ENCODE assay signal across 7 cellular contexts in the genomic region with DNA sequence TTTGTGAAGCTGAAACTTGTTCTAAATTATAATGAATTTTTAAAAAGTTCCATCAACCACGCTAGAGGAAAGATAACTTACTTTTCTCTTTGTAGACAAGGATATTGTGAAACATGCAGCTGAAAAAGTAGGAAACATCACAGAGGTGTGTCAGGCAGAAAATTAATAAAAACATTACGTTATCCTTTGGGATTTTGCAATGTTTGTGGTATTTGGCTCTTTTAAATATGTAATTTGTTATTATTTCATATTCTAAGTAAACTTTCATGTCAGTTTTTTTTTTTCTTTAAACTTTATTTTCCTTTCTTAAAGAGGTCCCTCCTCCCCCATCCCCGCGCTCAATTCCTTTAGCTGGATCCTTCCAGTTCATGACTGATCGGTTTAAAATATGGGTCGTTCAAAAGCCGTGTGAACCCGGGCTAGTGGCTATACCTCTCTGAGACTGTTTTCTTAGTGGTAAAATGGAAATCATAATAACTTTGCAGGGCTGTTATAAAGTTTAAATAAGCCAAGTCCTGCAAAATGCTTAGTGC. TPM values are rescaled to one million over a fixed set of nuclear protein-coding genes. Genes with fewer than 3 reads are reported as not detected.
DNase-seq lines count a peak whose midpoint lies in the region; ATAC-seq and TF ChIP-seq lines count a peak whose summit lies in the region.

No MANE protein-coding gene starts in this region.

- H3K4me2 ChIP-seq in GM23248 (ENCODE audit: unreplicated experiment) (peak overlapping the region; percentile 85), hepatocyte (peak overlapping the region; percentile 77)

- peak overlapping the region; percentile 52 for H3K9ac ChIP-seq in GM23248
- H3K9ac ChIP-seq in subcutaneous abdominal adipose tissue (ENCODE audit: low read length in 5 of 5): peak overlapping the region in 4 of 5 donors; percentile 7 to 75 (median 62)

- H3K27me3 ChIP-seq in GM23248 (replicated peaks; ENCODE audit: insufficient read depth) (no peaks in the 10 kb centered on the region), SJCRH30 (no peaks in the 10 kb centered on the region), hepatocyte (no peaks in the 10 kb centered on the region), subcutaneous abdominal adipose tissue (ENCODE audit: control insufficient read depth in 5 of 5, insufficient read depth in 4 of 5, low read length in 5 of 5) (peaks cover 0 to 14% (median 3%) of the 10 kb centered on the region in 5 donors)

- H3K4me3 ChIP-seq in GM23248 (peak overlapping the region; percentile 76), SJCRH30 (peak overlapping the region; percentile 56), hepatocyte (peak overlapping the region; percentile 22), subcutaneous abdominal adipose tissue (ENCODE audit: low read depth in 1 of 5, low read length in 5 of 5) (peak overlapping the region; percentile 64 to 89 (median 76))

- no peaks in the 10 kb centered on the region for H3K36me3 ChIP-seq in GM23248 (ENCODE audit: low read depth)
- no peaks in the 10 kb centered on the region for H3K36me3 ChIP-seq in SJCRH30
- no peaks in the 10 kb centered on the region for H3K36me3 ChIP-seq in hepatocyte (replicated peaks; ENCODE audit: insufficient read depth, low read depth)
- peaks cover 0 to 5% (median 4%) of the 10 kb centered on the region in 5 donors for H3K36me3 ChIP-seq in subcutaneous abdominal adipose tissue (ENCODE audit: control insufficient read depth in 5 of 5, insufficient read depth in 5 of 5, low read length in 5 of 5)

- DNase-seq in GM23248 (peak; percentile 74), SJCRH30 (no peak), hepatocyte (ENCODE audit: low spot score) (no peak), NCI-H446 treated with DMSO at 0.1 percent for 48 hours (lab: John Stamatoyannopoulos, UW) (no peak), KG1 (lab: John Stamatoyannopoulos, UW) (no peak)

- H2AFZ ChIP-seq in GM23248 (peak overlapping the region; percentile 94), hepatocyte (peak overlapping the region; percentile 71)

- no peaks in the 10 kb centered on the region for H4K20me1 ChIP-seq in GM23248 (ENCODE audit: insufficient read depth)
- H4K20me1 ChIP-seq in hepatocyte (ENCODE audit: insufficient read depth, poor library complexity, severe bottlenecking): no peaks in the 10 kb centered on the region

- TF ChIP-seq CTCF in hepatocyte (IDR thresholded peaks at IDR 0.05; ENCODE audit: poor library complexity): no peak

- in situ Hi-C loops in GM23248 (cut with MboI): no loop called here

- peaks cover 11% of the 10 kb centered on the region; the same call in 1 of the 2 replicates for H3K79me2 ChIP-seq in GM23248 (ENCODE audit: insufficient read depth)
- no peaks in the 10 kb centered on the region for H3K79me2 ChIP-seq in hepatocyte

- no peaks in the 10 kb centered on the region for H3F3A ChIP-seq in GM23248 (ENCODE audit: insufficient read depth)

- H3K9me2 ChIP-seq in GM23248 (ENCODE audit: insufficient read depth): no peaks in the 10 kb centered on the region
- H3K9me2 ChIP-seq in hepatocyte (replicated peaks; ENCODE audit: insufficient read depth): no peaks in the 10 kb centered on the region

- H3K27ac ChIP-seq in GM23248: 0 out of 2 replicates have a peak overlapping the region, but pooled peaks have one; percentile 17
- H3K27ac ChIP-seq in SJCRH30: no peak overlapping the region
- no peak overlapping the region for H3K27ac ChIP-seq in hepatocyte
- H3K27ac ChIP-seq in subcutaneous abdominal adipose tissue (ENCODE audit: low read depth, low read length): no peak overlapping the region

- H3K4me1 ChIP-seq in GM23248 (ENCODE audit: insufficient read depth) (peaks cover 4% of the 10 kb centered on the region; the same call in 1 of the 2 replicates), SJCRH30 (no peaks in the 10 kb centered on the region), hepatocyte (ENCODE audit: insufficient read depth) (no peaks in the 10 kb centered on the region), subcutaneous abdominal adipose tissue (ENCODE audit: control insufficient read depth in 5 of 5, insufficient read depth in 5 of 5, low read length in 5 of 5) (peaks cover 6 to 23% (median 18%) of the 10 kb centered on the region in 5 donors)

- no peak for ATAC-seq in GM21528 (IDR thresholded peaks at IDR 0.05; ENCODE audit: low FRiP score, unreplicated experiment)

- 7 to 8% methylated on average over 8 of the region's 8 CpGs for WGBS in GM23248 (ENCODE audit: low coverage in 1 of 2, low lambda C conversion rate in 2 of 2, missing lambda C conversion rate in 2 of 2), 2 experiments
- 20% methylated on average over 8 of the region's 8 CpGs for WGBS in hepatocyte (ENCODE audit: low lambda C conversion rate, missing lambda C conversion rate)

- H3K9me3 ChIP-seq in GM23248 (ENCODE audit: low read depth) (no peaks in the 10 kb centered on the region), SJCRH30 (replicated peaks) (no peaks in the 10 kb centered on the region), hepatocyte (ENCODE audit: low read depth) (no peaks in the 10 kb centered on the region), subcutaneous abdominal adipose tissue (ENCODE audit: control insufficient read depth in 5 of 5, low read length in 5 of 5) (no peaks in the 10 kb centered on the region)

RNA-seq across cellular contexts. Expression of a gene that starts 0.7 kb away (rescaled TPM):
- 6.9 and 9.0 TPM in 2 replicates for total RNA-seq in GM23248 (2014; rRNA removed; shearing (Covaris generic))
- polyA plus RNA-seq in GM23248 (2016; fragmentation: Nextera tagmentation; extraction: Ambion mirVana) (1.6 and 2.6 TPM in 2 replicates), hepatocyte (7.3 and 9.8 TPM in 2 replicates)
- total RNA-seq in SJCRH30 (2014; rRNA removed; shearing (Covaris generic)): 3.0 and 4.0 TPM in 2 replicates
- 3.6 and 4.5 TPM in 2 replicates for total RNA-seq in hepatocyte

RNA-seq across cellular contexts. Expression of a gene that starts 20.9 kb away (rescaled TPM):
- not detected in 2 replicates for total RNA-seq in GM23248 (2014; rRNA removed; shearing (Covaris generic))
- not detected in 2 replicates for polyA plus RNA-seq in GM23248 (2016; fragmentation: Nextera tagmentation; extraction: Ambion mirVana)
- 0.02 TPM in 1 of 2 replicates, not detected in the other for total RNA-seq in SJCRH30 (2014; rRNA removed; shearing (Covaris generic))
- total RNA-seq in hepatocyte: 0.12 TPM in 1 of 2 replicates, not detected in the other
- polyA plus RNA-seq in hepatocyte: 0.08 and 0.16 TPM in 2 replicates

RNA-seq across cellular contexts. Expression of a gene that starts 28.3 kb away (rescaled TPM):
- total RNA-seq in GM23248 (2014; rRNA removed; shearing (Covaris generic)): not detected in 2 replicates
- polyA plus RNA-seq in GM23248 (2016; fragmentation: Nextera tagmentation; extraction: Ambion mirVana) (not detected in 2 replicates), hepatocyte (not detected in 2 replicates)
- not detected in 2 replicates for total RNA-seq in SJCRH30 (2014; rRNA removed; shearing (Covaris generic))
- not detected in 2 replicates for total RNA-seq in hepatocyte

RNA-seq across cellular contexts. Expression of a gene that starts 46.3 kb away (rescaled TPM):
- total RNA-seq in GM23248 (2014; rRNA removed; shearing (Covaris generic)): not detected in 2 replicates
- polyA plus RNA-seq in GM23248 (2016; fragmentation: Nextera tagmentation; extraction: Ambion mirVana) (not detected in 2 replicates), hepatocyte (0.41 and 0.83 TPM in 2 replicates)
- total RNA-seq in SJCRH30 (2014; rRNA removed; shearing (Covaris generic)): not detected in 2 replicates
- 1.1 and 1.8 TPM in 2 replicates for total RNA-seq in hepatocyte

Comparison
In these comparisons a context has a peak if more than half of its experiments do, and no peak if none do; other contexts are left out.
1. H3K4me3 ChIP-seq: peak in every context shown above with its lines; median percentile 76 in GM23248; 76 in subcutaneous abdominal adipose tissue; 56 in SJCRH30; 22 in hepatocyte.